In the genomic region with DNA sequence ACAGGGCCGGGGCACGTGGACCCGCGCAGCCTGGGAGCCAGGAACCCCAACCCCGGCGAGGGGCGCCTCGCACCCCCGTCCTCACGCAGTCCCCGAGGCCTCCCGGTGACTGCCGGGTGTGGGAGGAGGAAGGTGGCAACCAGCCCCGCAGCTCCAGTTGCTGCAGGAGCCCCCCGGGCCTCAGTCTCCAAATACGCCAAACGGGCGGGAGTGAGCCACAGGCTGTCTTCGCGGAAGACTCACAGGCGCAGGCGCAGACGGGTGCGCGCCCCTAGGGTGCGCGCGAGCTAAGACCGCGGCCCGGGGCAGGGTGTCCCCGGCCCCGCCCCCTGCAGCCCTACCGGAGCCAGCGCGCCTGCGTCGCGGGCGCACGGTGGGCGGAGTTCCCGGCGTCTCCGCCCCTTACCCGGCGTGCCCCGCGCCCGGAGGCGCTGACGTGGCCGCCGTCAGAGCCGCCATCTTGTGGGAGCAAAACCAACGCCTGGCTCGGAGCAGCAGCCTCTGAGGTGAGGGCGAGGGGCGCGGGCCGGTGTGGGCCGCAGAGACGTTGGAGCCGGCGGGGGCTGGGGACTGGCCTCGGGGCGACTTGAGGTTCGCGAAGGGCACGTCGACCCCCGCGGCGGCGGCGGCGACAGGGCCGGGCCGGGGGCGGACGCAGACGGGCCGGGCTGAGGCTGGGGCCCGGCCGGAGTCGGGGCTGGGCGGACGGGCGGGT, we compare ENCODE assay signal across 8 cellular contexts. TPM values are rescaled to one million over a fixed set of nuclear protein-coding genes. Genes with fewer than 3 reads are reported as not detected.
DNase-seq lines count a peak whose midpoint lies in the region; ATAC-seq and TF ChIP-seq lines count a peak whose summit lies in the region.

ARF1 (plus strand) TSS at position 449 of the 715 bp plus-strand sequence. CDS start 14,407 bp downstream, outside the sequence.

- peaks cover 22% of the 10 kb centered on the region for H3K36me3 Mint-ChIP-seq in activated B cell treated with CpG ODN at 0.5 μM for 24 hours (ENCODE audit: low read depth)

- peak within 1 kb of the TSS; percentile 88 to 95 for H3K4me3 ChIP-seq in cardiac fibroblast (replicated peaks in 1 of 2; ENCODE audit: low read depth in 2 of 2, low read length in 2 of 2)

- peaks cover 46% of the 10 kb centered on the region for H3K4me1 Mint-ChIP-seq in activated B cell treated with CpG ODN at 0.5 μM for 24 hours

- no peaks in the 10 kb centered on the region for H3K9me3 Mint-ChIP-seq in activated B cell treated with CpG ODN at 0.5 μM for 24 hours

- TF ChIP-seq CTCF in activated B cell treated with CpG ODN at 0.5 μM for 24 hours (IDR thresholded peaks at IDR 0.05): no peak
- TF ChIP-seq CTCF in cardiac fibroblast (IDR thresholded peaks at IDR 0.05; ENCODE audit: low read depth, low read length): no peak

- POLR2A ChIA-PET in activated B cell treated with CpG ODN at 0.5 μM for 24 hours (lab: Charles Lee): interaction anchor here (0.6 to 3.1 kb wide), 19 partner anchors 8 to 1144 kb away, joined by 3 to 26 read pairs (median 3); partner anchors contain the start of genes GUK1, IBA57, MRPL55 and RNF187

- peak within 1 kb of the TSS; percentile 93 for H3K4me3 Mint-ChIP-seq in activated B cell treated with CpG ODN at 0.5 μM for 24 hours

- H3K27ac Mint-ChIP-seq in activated B cell treated with CpG ODN at 0.5 μM for 24 hours: peak within 1 kb of the TSS; percentile 88

- intact Hi-C loops in activated B cell treated with CpG ODN at 0.5 μM for 24 hours (cut with micrococcal nuclease): loop anchor here (1.0 to 10.0 kb wide), 11 partner anchors 21 to 1422 kb away; partner anchors contain the start of genes C1orf35, JMJD4, MRPL55 and NUP133

- H3K27me3 Mint-ChIP-seq in activated B cell treated with CpG ODN at 0.5 μM for 24 hours: no peaks in the 10 kb centered on the region

- CTCF ChIA-PET in activated B cell treated with CpG ODN at 0.5 μM for 24 hours (lab: Charles Lee): no interaction called here

- DNase-seq in AG08395 (ENCODE audit: low spot score) (peak; percentile 99), NCI-H345 (lab: John Stamatoyannopoulos, UW) (peak; percentile 95), activated B cell treated with CpG ODN at 0.5 μM for 24 hours (peak; percentile 97), cardiac fibroblast (ENCODE audit: low read depth in 2 of 2) (peak; percentile 92 to 96), iris pigment epithelial cell (ENCODE audit: low read depth) (peak; percentile 89)
- peak; percentile 84 to 89 for DNase-seq in stimulated activated CD4-positive, alpha-beta T cell treated with anti-CD3 and anti-CD28 coated beads, Interleukin-12 subunit alpha, Interleukin-12 subunit beta, amount 100 ng/mL, for 24 hours (ENCODE audit: low read depth in 2 of 2)

- peak; percentile 78 for ATAC-seq in GM19023 (IDR thresholded peaks at IDR 0.05; ENCODE audit: unreplicated experiment)
- peak; percentile 68 for ATAC-seq in HG03196 (IDR thresholded peaks at IDR 0.05; ENCODE audit: unreplicated experiment)
- peak; percentile 90 for ATAC-seq in activated B cell treated with CpG ODN at 0.5 μM for 24 hours (ENCODE audit: low read depth)

RNA-seq across cellular contexts. Expression of gene ARF1, which starts in this region (rescaled TPM):
- 209 and 213 TPM in 2 replicates for total RNA-seq in activated B cell treated with CpG ODN at 0.5 μM for 24 hours

Comparison
In these comparisons a context has a peak if more than half of its experiments do, and no peak if none do; other contexts are left out.
1. Peak in every context shown above with its lines: DNase-seq, ATAC-seq and H3K4me3 ChIP-seq.